ENCODE assay signal across 22 cellular contexts in the genomic region with DNA sequence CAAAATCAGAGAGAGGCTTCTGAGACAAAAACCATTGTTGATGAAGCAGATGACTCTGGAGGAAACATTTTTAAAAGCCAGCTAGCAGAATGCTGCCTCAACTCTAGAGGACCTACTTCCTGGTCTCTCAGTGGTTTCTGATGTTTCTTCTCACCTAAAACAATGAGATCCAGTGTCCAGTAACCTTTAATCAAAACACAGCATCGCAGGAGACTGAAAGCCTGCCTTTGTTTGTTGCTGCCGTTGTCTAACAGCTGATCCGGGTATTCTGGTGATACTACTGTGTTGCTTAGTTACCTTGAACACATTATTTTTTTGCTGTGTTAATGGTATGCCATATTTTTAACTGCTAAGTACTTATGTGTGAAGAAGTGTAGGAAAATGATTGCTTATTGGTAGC.
DNase-seq lines count a peak whose midpoint lies in the region; FAIRE-seq and TF ChIP-seq lines count a peak whose summit lies in the region.
"Had no signal": no experiment of that assay in that cellular context is flagged by ENCODE, and none has a peak within 500 bp of the region (broad histone marks: within the 10 kb centered on the region; RNA-seq: fewer than 3 reads in every experiment).

No MANE protein-coding gene starts in this region.

- intact Hi-C loops in prostate gland (cut with DNase I): loop anchor here (5.0 kb wide), 2 partner anchors 45 to 185 kb away; no protein-coding TSS in a partner anchor
- intact Hi-C loops in activated CD4-positive, alpha-beta memory T cell treated with anti-CD3 and anti-CD28 coated beads for 36 hours (cut with micrococcal nuclease): no loop called here

- no peaks in the 10 kb centered on the region for H4K20me1 ChIP-seq in neural progenitor cell (ENCODE audit: low read depth)

- H3K27me3 ChIP-seq in prostate gland (replicated peaks; ENCODE audit: insufficient read depth) (peaks cover 3% of the 10 kb centered on the region), neural progenitor cell (peaks cover under 1% of the 10 kb centered on the region)
- H3K27me3 ChIP-seq: ascending aorta, esophagus muscularis mucosa had no signal

- H2AFZ ChIP-seq in neural progenitor cell (replicated peaks): no peak overlapping the region

- H3K9ac ChIP-seq in neural progenitor cell: no peak overlapping the region

- no peaks in the 10 kb centered on the region for H3K36me3 ChIP-seq in prostate gland
- H3K36me3 ChIP-seq in neural progenitor cell: no peaks in the 10 kb centered on the region
- H3K36me3 ChIP-seq: ascending aorta, esophagus muscularis mucosa, SJSA1, thoracic aorta had no signal

- H3K4me3 Mint-ChIP-seq in neural progenitor cell: no peak overlapping the region
- no peak overlapping the region for H3K4me3 Mint-ChIP-seq in activated CD4-positive, alpha-beta memory T cell treated with anti-CD3 and anti-CD28 coated beads for 36 hours
- H3K4me3 Mint-ChIP-seq: B cell had no signal

- H3K4me2 ChIP-seq in neural progenitor cell: no peak overlapping the region

- H3F3A ChIP-seq in neural progenitor cell (ENCODE audit: low read depth): peaks cover 8% of the 10 kb centered on the region

- H3K27ac ChIP-seq in prostate gland (no peak overlapping the region), neural progenitor cell (no peak overlapping the region)
- H3K27ac ChIP-seq: ascending aorta, esophagus muscularis mucosa, SJSA1, thoracic aorta had no signal

- peaks cover 2% of the 10 kb centered on the region for H3K36me3 Mint-ChIP-seq in neural progenitor cell
- no peaks in the 10 kb centered on the region for H3K36me3 Mint-ChIP-seq in activated CD4-positive, alpha-beta memory T cell treated with anti-CD3 and anti-CD28 coated beads for 36 hours

- H3K9me3 ChIP-seq in prostate gland (no peaks in the 10 kb centered on the region), neural progenitor cell (ENCODE audit: low read depth) (no peaks in the 10 kb centered on the region)
- H3K9me3 ChIP-seq: ascending aorta, esophagus muscularis mucosa, HAP-1, SJSA1, thoracic aorta had no signal

- TF ChIP-seq CTCF in prostate gland (IDR thresholded peaks at IDR 0.05): no peak
- TF ChIP-seq CTCF in neural progenitor cell (IDR thresholded peaks at IDR 0.05): no peak

- peak; percentile 56 for FAIRE-seq in islet of Langerhans (lab: Jason Lieb, UNC)
- FAIRE-seq: HTR-8/SVneo, keratinocyte had no signal

- H3K4me1 ChIP-seq in prostate gland (replicated peaks) (no peaks in the 10 kb centered on the region), neural progenitor cell (peaks cover 15% of the 10 kb centered on the region)
- H3K4me1 ChIP-seq: ascending aorta, HAP-1, SJSA1 had no signal

- H3K4me3 ChIP-seq in prostate gland (no peak overlapping the region), neural progenitor cell (no peak overlapping the region)
- H3K4me3 ChIP-seq: ascending aorta, esophagus muscularis mucosa, HAP-1, SJSA1, thoracic aorta had no signal

- no peak for TF ChIP-seq POLR2A in prostate gland (IDR thresholded peaks at IDR 0.05)

- no peaks in the 10 kb centered on the region for H3K27me3 Mint-ChIP-seq in neural progenitor cell (ENCODE audit: insufficient read depth, low read depth)
- H3K27me3 Mint-ChIP-seq in activated CD4-positive, alpha-beta memory T cell treated with anti-CD3 and anti-CD28 coated beads for 36 hours: peaks cover 7% of the 10 kb centered on the region

- H3K4me1 Mint-ChIP-seq in neural progenitor cell: peaks cover 24% of the 10 kb centered on the region
- no peaks in the 10 kb centered on the region for H3K4me1 Mint-ChIP-seq in activated CD4-positive, alpha-beta memory T cell treated with anti-CD3 and anti-CD28 coated beads for 36 hours (ENCODE audit: low read depth)

- no peaks in the 10 kb centered on the region for H3K9me3 Mint-ChIP-seq in neural progenitor cell
- H3K9me3 Mint-ChIP-seq in activated CD4-positive, alpha-beta memory T cell treated with anti-CD3 and anti-CD28 coated beads for 36 hours: no peaks in the 10 kb centered on the region

- CTCF ChIA-PET in activated CD4-positive, alpha-beta memory T cell treated with anti-CD3 and anti-CD28 coated beads for 36 hours (lab: Charles Lee): interaction anchor here (4.2 kb wide), 1 partner anchor 44 kb away, joined by 23 read pairs; no protein-coding TSS in a partner anchor

- POLR2A ChIA-PET in activated CD4-positive, alpha-beta memory T cell treated with anti-CD3 and anti-CD28 coated beads for 36 hours (lab: Charles Lee): no interaction called here

- H3K27ac Mint-ChIP-seq in neural progenitor cell: no peak overlapping the region
- no peak overlapping the region for H3K27ac Mint-ChIP-seq in activated CD4-positive, alpha-beta memory T cell treated with anti-CD3 and anti-CD28 coated beads for 36 hours
- H3K27ac Mint-ChIP-seq: B cell had no signal

- DNase-seq in COLO668 (lab: John Stamatoyannopoulos, UW; ENCODE audit: unreplicated experiment) (peak; percentile 33), DMS153 treated with DMSO at 0.1 percent for 48 hours (lab: John Stamatoyannopoulos, UW; ENCODE audit: unreplicated experiment) (peak; percentile 62), NCI-H774 (lab: John Stamatoyannopoulos, UW) (peak; percentile 17), prostate gland (ENCODE audit: low spot score) (no peak), neural progenitor cell (ENCODE audit: low spot score) (no peak)
- DNase-seq in activated CD4-positive, alpha-beta memory T cell treated with anti-CD3 and anti-CD28 coated beads for 36 hours: no peak
- DNase-seq: activated CD4-positive, alpha-beta T cell treated with anti-CD3 and anti-CD28 coated beads for 48 hours; activated naive CD4-positive, alpha-beta T cell treated with Interleukin-2 at 50 U/mL for 16 hours; DMS 273 treated with DMSO at 0.1 percent for 48 hours; NCI-H2171 treated with DMSO at 0.1 percent for 48 hours; occipital lobe; OCI-M1; stimulated activated CD4-positive, alpha-beta T cell treated with anti-CD3 and anti-CD28 coated beads, Interleukin-4, amount 100 ng/mL, for 4 hours had no signal

- no peaks in the 10 kb centered on the region for H3K79me2 ChIP-seq in neural progenitor cell (ENCODE audit: low read depth)

- WGBS in prostate gland: 27% methylated on average over 3 of the region's 3 CpGs

Comparison
In these comparisons a context has a peak if more than half of its experiments do, and no peak if none do; other contexts are left out.
1. DNase-seq: peak in COLO668 (single experiment), DMS153 treated with DMSO at 0.1 percent for 48 hours (single experiment) and NCI-H774 (single experiment); none in prostate gland (single experiment), neural progenitor cell (single experiment) and activated CD4-positive, alpha-beta memory T cell treated with anti-CD3 and anti-CD28 coated beads for 36 hours (single experiment).